11 cellular contexts compared by ENCODE assay signal in genomic region chr9:4126184-4126865, GRCh38.
A peak's percentile ranks its signal among the peaks of the same experiment; 100 is the strongest.
DNase-seq lines count a peak whose midpoint lies in the region; ATAC-seq and TF ChIP-seq lines count a peak whose summit lies in the region.
"Had no signal": no experiment of that assay in that cellular context is flagged by ENCODE, and none has a peak within 500 bp of the region (broad histone marks: within the 10 kb centered on the region; RNA-seq: fewer than 3 reads in every experiment).

No MANE protein-coding gene starts in this region.

- H3K4me1 ChIP-seq in body of pancreas, result no peaks in the 10 kb centered on the region
- H3K4me1 ChIP-seq: right atrium auricular region had no signal

- no peak overlapping the region for H3K4me3 ChIP-seq in body of pancreas
- H3K4me3 ChIP-seq: esophagus squamous epithelium, right atrium auricular region had no signal

- WGBS in body of pancreas, 2 donors, result 41 to 55% methylated on average over 2 of the region's 2 CpGs

- TF ChIP-seq POLR2A in body of pancreas (IDR thresholded peaks at IDR 0.05), result no peak

- POLR2A ChIA-PET in HEK293T (lab: Yijun Ruan, JAX), result no interaction called here

- CTCF ChIA-PET in HEK293T (lab: Yijun Ruan, JAX), result interaction anchor here (0.6 kb wide), 1 partner anchor 78 kb away, joined by 5 read pairs; no protein-coding TSS in a partner anchor

- ATAC-seq in body of pancreas (peak; percentile 62), GM19023 (IDR thresholded peaks at IDR 0.05; ENCODE audit: unreplicated experiment) (no peak)

- no peak for TF ChIP-seq CTCF in body of pancreas (IDR thresholded peaks at IDR 0.05)

- peak overlapping the region in 1 of 4 donors; percentile 61 for H3K27ac ChIP-seq in body of pancreas

- H3K36me3 ChIP-seq in body of pancreas (replicated peaks in 1 of 2; ENCODE audit: insufficient read depth in 1 of 2, low read depth in 2 of 2), result no peaks in the 10 kb centered on the region
- H3K36me3 ChIP-seq: esophagus squamous epithelium, right atrium auricular region had no signal

- DNase-seq in A172 (ENCODE audit: low spot score) (peak; percentile 55), HCEC 1CT (peak; percentile 84), body of pancreas (no peak), kidney glomerular epithelial cell (lab: John Stamatoyannopoulos, UW) (peak; percentile 93), HEK293T (ENCODE audit: extremely low spot score) (no peak), NCI-H2107 treated with DMSO at 0.1 percent for 48 hours (lab: John Stamatoyannopoulos, UW; ENCODE audit: unreplicated experiment) (no peak), SKM-1 (lab: John Stamatoyannopoulos, UW; ENCODE audit: unreplicated experiment) (no peak)
- DNase-seq: amygdala, esophagus squamous epithelium had no signal

- peaks cover 0 to 7% (median 0%) of the 10 kb centered on the region in 3 donors for H3K9me3 ChIP-seq in body of pancreas

- no peaks in the 10 kb centered on the region for H3K27me3 ChIP-seq in body of pancreas
- H3K27me3 ChIP-seq: esophagus squamous epithelium, right atrium auricular region had no signal

- intact Hi-C loops in body of pancreas (cut with DNase I), result loop anchor here (10.0 kb wide), 1 partner anchor 82 kb away; no protein-coding TSS in a partner anchor

TF ChIP-seq in HEK293T, 16 proteins besides CTCF, POLR2A, EP300 and RAD21:
- no peak for TF ChIP-seq SP1 (IDR thresholded peaks at IDR 0.05)
- no peak for TF ChIP-seq FOXK2 (IDR thresholded peaks at IDR 0.05)

Comparison
In these comparisons a context has a peak if more than half of its experiments do, and no peak if none do; other contexts are left out.
1. DNase-seq: peak in A172 (single experiment), HCEC 1CT (single experiment) and kidney glomerular epithelial cell (single experiment); none in body of pancreas (0 of 4), HEK293T (single experiment), NCI-H2107 treated with DMSO at 0.1 percent for 48 hours (single experiment) and SKM-1 (single experiment).